20 cellular contexts compared by ENCODE assay signal in genomic region chr2:211671977-211672376, GRCh38.
DNase-seq lines count a peak whose midpoint lies in the region; ATAC-seq, FAIRE-seq and TF ChIP-seq lines count a peak whose summit lies in the region.
"Had no signal": no experiment of that assay in that cellular context is flagged by ENCODE, and none has a peak within 500 bp of the region (broad histone marks: within the 10 kb centered on the region; RNA-seq: fewer than 3 reads in every experiment).

No MANE protein-coding gene starts in this region.

- H3K9me3 ChIP-seq in A549 (no peaks in the 10 kb centered on the region), IMR-90 (ENCODE audit: control insufficient read depth, insufficient read depth, low read length) (peaks cover 8% of the 10 kb centered on the region), H1 (ENCODE audit: insufficient read depth in 2 of 2, low read depth in 1 of 2, low read length in 1 of 2) (no peaks in the 10 kb centered on the region), lower lobe of right lung (no peaks in the 10 kb centered on the region)
- H3K9me3 ChIP-seq: BLaER1 treated with 17β-estradiol and CSF1 and Interleukin-3, amounts not matched to agents 10 nM and 100 nM; Caco-2 had no signal

- H3K27me3 ChIP-seq in IMR-90 (ENCODE audit: control insufficient read depth, insufficient read depth, low read length): no peaks in the 10 kb centered on the region
- H3K27me3 ChIP-seq in H1 (replicated peaks in 1 of 4; ENCODE audit: control insufficient read depth in 3 of 4, extremely low read depth in 1 of 4, insufficient read depth in 3 of 4, low read length in 3 of 4): no peaks in the 10 kb centered on the region
- no peaks in the 10 kb centered on the region for H3K27me3 ChIP-seq in lower lobe of right lung (ENCODE audit: low read depth)
- H3K27me3 ChIP-seq: BLaER1 treated with 17β-estradiol and CSF1 and Interleukin-3, amounts not matched to agents 10 nM and 100 nM had no signal

- H3K56ac ChIP-seq in IMR-90 (ENCODE audit: extremely low read depth, insufficient read depth, low read length) (no peak overlapping the region), H1 (replicated peaks; ENCODE audit: insufficient read length, low read depth, low read length) (no peak overlapping the region)

- H3K79me1 ChIP-seq in IMR-90 (ENCODE audit: low read depth in 1 of 2, low read length in 2 of 2): no peaks in the 10 kb centered on the region
- no peaks in the 10 kb centered on the region for H3K79me1 ChIP-seq in H1 (ENCODE audit: low read depth, low read length)

- H2BK5ac ChIP-seq in IMR-90 (ENCODE audit: low read depth, low read length, poor library complexity, severe bottlenecking): no peak overlapping the region
- H2BK5ac ChIP-seq in H1 (ENCODE audit: low read depth, low read length): no peak overlapping the region

- H2AK5ac ChIP-seq in IMR-90 (ENCODE audit: low read depth, low read length) (no peak overlapping the region), H1 (ENCODE audit: low read depth, low read length) (no peak overlapping the region)

- H3K4me3 ChIP-seq in A549 (no peak overlapping the region), IMR-90 (ENCODE audit: insufficient read depth, low read depth, low read length) (no peak overlapping the region), H1 (ENCODE audit: extremely low read depth in 1 of 4, insufficient read depth in 2 of 4, low read depth in 3 of 4, low read length in 4 of 4) (no peak overlapping the region), lower lobe of right lung (no peak overlapping the region)
- H3K4me3 ChIP-seq: BLaER1 treated with 17β-estradiol and CSF1 and Interleukin-3, amounts not matched to agents 10 nM and 100 nM had no signal

- H3K27ac ChIP-seq in A549 (no peak overlapping the region), IMR-90 (ENCODE audit: insufficient read depth, low read length) (no peak overlapping the region), H1 (ENCODE audit: low read depth, low read length) (no peak overlapping the region), lower lobe of right lung (no peak overlapping the region)
- H3K27ac ChIP-seq: BLaER1 treated with 17β-estradiol and CSF1 and Interleukin-3, amounts not matched to agents 10 nM and 100 nM; C4-2B had no signal

- H3K4ac ChIP-seq in IMR-90 (ENCODE audit: low read depth, low read length) (no peak overlapping the region), H1 (replicated peaks; ENCODE audit: insufficient read length, low read depth, low read length) (no peak overlapping the region)

- H2AFZ ChIP-seq in IMR-90 (replicated peaks; ENCODE audit: low read length, poor library complexity) (no peak overlapping the region), H1 (ENCODE audit: low read length) (no peak overlapping the region)

- CTCF ChIA-PET in A549 (lab: Yijun Ruan, JAX) (no interaction called here), IMR-90 (lab: Yijun Ruan, JAX) (no interaction called here), H1 (lab: Charles Lee; ENCODE audit: partially characterized antibody) (interaction anchor here (0.6 kb wide), 1 partner anchor 159 kb away, joined by 3 read pairs; no protein-coding TSS in a partner anchor)

- no peak overlapping the region for H2BK15ac ChIP-seq in IMR-90 (ENCODE audit: low read depth, low read length)
- no peak overlapping the region for H2BK15ac ChIP-seq in H1 (ENCODE audit: low read length)

- TF ChIP-seq EP300 in A549 (IDR thresholded peaks at IDR 0.05): no peak
- no peak for TF ChIP-seq EP300 in H1 (IDR thresholded peaks at IDR 0.05; ENCODE audit: borderline replicate concordance in 1 of 2, low read depth in 2 of 2, low read length in 2 of 2)

- ATAC-seq in A549 (no peak), IMR-90 (ENCODE audit: low read depth) (no peak), lower lobe of right lung (no peak)
- ATAC-seq: CD8-positive, alpha-beta T cell had no signal

- H2BK20ac ChIP-seq in IMR-90 (ENCODE audit: low read depth, low read length) (no peak overlapping the region), H1 (ENCODE audit: low read length) (no peak overlapping the region)

- H4K8ac ChIP-seq in IMR-90 (ENCODE audit: low read depth in 2 of 2, low read length in 2 of 2): no peak overlapping the region
- H4K8ac ChIP-seq in H1 (ENCODE audit: extremely low read depth, insufficient read depth, low read length): no peak overlapping the region

- FAIRE-seq in A549 (lab: Jason Lieb, UNC) (no peak), H1 (lab: Jason Lieb, UNC) (no peak)
- FAIRE-seq: A204.1, D721Med, G401.6, GM12891, GM19239 had no signal

- no peak overlapping the region for H2BK12ac ChIP-seq in H1 (ENCODE audit: low read depth, low read length)

- POLR2A ChIA-PET in A549 (lab: Yijun Ruan, JAX): no interaction called here
- POLR2A ChIA-PET in IMR-90 (lab: Charles Lee; ENCODE audit: unreplicated experiment): no interaction called here
- POLR2A ChIA-PET in H1 (lab: Charles Lee; ENCODE audit: partially characterized antibody): no interaction called here

- TF ChIP-seq CTCF in A549 (IDR thresholded peaks at IDR 0.05) (no peak), IMR-90 (conservative IDR thresholded peaks at IDR 0.05; ENCODE audit: low read depth, low read length) (no peak), H1 (IDR thresholded peaks at IDR 0.05; ENCODE audit: control extremely low read depth in 1 of 3, insufficient read depth in 1 of 3, low read depth in 1 of 3, low read length in 3 of 3) (no peak), lower lobe of right lung (IDR thresholded peaks at IDR 0.05) (no peak)

- no peak overlapping the region for H3K23ac ChIP-seq in IMR-90 (ENCODE audit: low read depth, low read length)
- no peak overlapping the region for H3K23ac ChIP-seq in H1 (ENCODE audit: insufficient read length)

- WGBS in A549 (ENCODE audit: missing lambda C conversion rate): 3% methylated on average over 1 of the region's 1 CpG
- no CpG with 5 or more reads among the region's 1 CpG for WGBS in IMR-90 (ENCODE audit: extremely low coverage in 2 of 2, insufficient read length in 1 of 2), 2 experiments
- WGBS in H1 (ENCODE audit: extremely low coverage in 1 of 2, insufficient coverage in 1 of 2, insufficient read length in 1 of 2, insufficient replicate concordance in 2 of 2, low coverage in 1 of 2, low lambda C conversion rate in 2 of 2, missing lambda C conversion rate in 1 of 2), 2 experiments: 79% methylated on average over 1 of the region's 1 CpG; no CpG with 5 or more reads in 1 of the 2 experiments

- H3K14ac ChIP-seq in IMR-90 (replicated peaks; ENCODE audit: low read depth, low read length): no peak overlapping the region
- H3K14ac ChIP-seq in H1 (ENCODE audit: insufficient read length): no peak overlapping the region

- intact Hi-C loops in IMR-90 (cut with micrococcal nuclease) (no loop called here), lower lobe of right lung (cut with DNase I) (no loop called here)

- no peaks in the 10 kb centered on the region for H4K20me1 ChIP-seq in IMR-90 (ENCODE audit: insufficient read depth, low read length)
- H4K20me1 ChIP-seq in H1 (replicated peaks in 1 of 2; ENCODE audit: control insufficient read depth in 1 of 2, insufficient read depth in 2 of 2, low read length in 2 of 2): no peaks in the 10 kb centered on the region
- H4K20me1 ChIP-seq: BLaER1 treated with 17β-estradiol and CSF1 and Interleukin-3, amounts not matched to agents 10 nM and 100 nM had no signal

- dilution Hi-C loops in IMR-90 (cut with HindIII; ENCODE audit: low sequenced_read_pairs, unreplicated experiment): no loop called here

- no peaks in the 10 kb centered on the region for H3K23me2 ChIP-seq in H1 (ENCODE audit: low read depth, low read length)

- H3K4me2 ChIP-seq in A549: no peak overlapping the region
- no peak overlapping the region for H3K4me2 ChIP-seq in IMR-90 (ENCODE audit: low read depth, low read length)
- H3K4me2 ChIP-seq in H1 (ENCODE audit: insufficient read depth in 1 of 2, low read depth in 2 of 2, low read length in 2 of 2): no peak overlapping the region
- H3K4me2 ChIP-seq: BLaER1 treated with 17β-estradiol and CSF1 and Interleukin-3, amounts not matched to agents 10 nM and 100 nM had no signal

- H2BK120ac ChIP-seq in IMR-90 (ENCODE audit: low read depth, low read length) (no peak overlapping the region), H1 (replicated peaks; ENCODE audit: low read depth, low read length) (no peak overlapping the region)

- H3K79me2 ChIP-seq in H1 (ENCODE audit: control insufficient read depth in 1 of 2, insufficient read depth in 2 of 2, low read length in 2 of 2): no peaks in the 10 kb centered on the region

- no peak overlapping the region for H4K91ac ChIP-seq in IMR-90 (ENCODE audit: insufficient read depth, low read depth, low read length)
- no peak overlapping the region for H4K91ac ChIP-seq in H1 (replicated peaks; ENCODE audit: insufficient read length, low read length)

- no peak overlapping the region for H4K5ac ChIP-seq in IMR-90 (ENCODE audit: low read depth, low read length)
- H4K5ac ChIP-seq in H1 (ENCODE audit: insufficient read length, low read depth, low read length): no peak overlapping the region

- H3K18ac ChIP-seq in IMR-90 (ENCODE audit: low read depth, low read length) (no peak overlapping the region), H1 (ENCODE audit: extremely low read depth, low read length) (no peak overlapping the region)

- no peaks in the 10 kb centered on the region for H3K36me3 ChIP-seq in IMR-90 (ENCODE audit: control insufficient read depth, insufficient read depth, low read length)
- H3K36me3 ChIP-seq in H1 (ENCODE audit: control insufficient read depth in 2 of 4, insufficient read depth in 4 of 4, low read length in 3 of 4): no peaks in the 10 kb centered on the region
- no peaks in the 10 kb centered on the region for H3K36me3 ChIP-seq in lower lobe of right lung
- H3K36me3 ChIP-seq: BLaER1 treated with 17β-estradiol and CSF1 and Interleukin-3, amounts not matched to agents 10 nM and 100 nM had no signal

- H3K9ac ChIP-seq in IMR-90 (ENCODE audit: low read depth, low read length): no peak overlapping the region
- no peak overlapping the region for H3K9ac ChIP-seq in H1 (replicated peaks in 1 of 4; ENCODE audit: extremely low read depth in 1 of 4, low read depth in 3 of 4, low read length in 3 of 4)
- H3K9ac ChIP-seq: BLaER1 treated with 17β-estradiol and CSF1 and Interleukin-3, amounts not matched to agents 10 nM and 100 nM had no signal

- H2AK9ac ChIP-seq in IMR-90 (replicated peaks; ENCODE audit: low read depth, low read length, poor library complexity): no peak overlapping the region

- H3K4me1 ChIP-seq in A549 (no peaks in the 10 kb centered on the region), IMR-90 (ENCODE audit: control insufficient read depth, insufficient read depth, low read length) (no peaks in the 10 kb centered on the region), H1 (replicated peaks in 1 of 4; ENCODE audit: control insufficient read depth in 3 of 4, insufficient read depth in 4 of 4, low read length in 3 of 4) (no peaks in the 10 kb centered on the region), lower lobe of right lung (no peaks in the 10 kb centered on the region)
- H3K4me1 ChIP-seq: BLaER1 treated with 17β-estradiol and CSF1 and Interleukin-3, amounts not matched to agents 10 nM and 100 nM; Caco-2 had no signal

- no peak for TF ChIP-seq POLR2A in A549 (IDR thresholded peaks at IDR 0.05; ENCODE audit: low read length)
- no peak for TF ChIP-seq POLR2A in IMR-90 (IDR thresholded peaks at IDR 0.05; ENCODE audit: low read depth, low read length)
- no peak for TF ChIP-seq POLR2A in H1 (IDR thresholded peaks at IDR 0.05; ENCODE audit: control extremely low read depth in 1 of 2, low read depth in 2 of 2, low read length in 2 of 2)

- BruUV-seq in IMR-90 (replicated peaks; lab: Mats Ljungman, UMichigan): no TSS peak

- TF ChIP-seq RAD21 in A549 (conservative IDR thresholded peaks at IDR 0.05 in 1 of 2, IDR thresholded peaks at IDR 0.05 in 1 of 2): no peak
- no peak for TF ChIP-seq RAD21 in IMR-90 (IDR thresholded peaks at IDR 0.05; ENCODE audit: low read length)
- TF ChIP-seq RAD21 in H1 (IDR thresholded peaks at IDR 0.05 in 1 of 2, conservative IDR thresholded peaks at IDR 0.05 in 1 of 2; ENCODE audit: low read depth in 2 of 2, low read length in 2 of 2): no peak

- no peaks in the 10 kb centered on the region for H3K9me1 ChIP-seq in IMR-90 (ENCODE audit: insufficient read depth, low read length)

- in situ Hi-C loops in IMR-90 (cut with MboI; ENCODE audit: low sequenced_read_pairs): no loop called here

- DNase-seq in A549 (ENCODE audit: low read depth in 1 of 2, low spot score in 1 of 2): no peak
- no peak for DNase-seq in IMR-90
- no peak for DNase-seq in H1 (ENCODE audit: low read depth in 1 of 2, low spot score in 2 of 2)
- DNase-seq in lower lobe of right lung: no peak
- no peak for DNase-seq in HuH-7 (ENCODE audit: low spot score)
- DNase-seq: 8988T; AML-193; Caco-2; Calu3; CD4-positive, alpha-beta T cell; CD8-positive, alpha-beta T cell; DMS79 treated with DMSO at 0.1 percent for 48 hours; GF-D8 had no signal

Comparison
In these comparisons a context has a peak if more than half of its experiments do, and no peak if none do; other contexts are left out.
1. Of the 18 proteins assayed by ChIP-seq in both H1 and A549: peak only in H1: none; only in A549: none; in both: MAFK; in neither: 17.